Comparison of ENCODE assay signal across 10 cellular contexts in genomic region chr7:75442465-75443111, GRCh38. TPM values are rescaled to one million over a fixed set of nuclear protein-coding genes. Genes with fewer than 3 reads are reported as not detected.
A peak's percentile ranks its signal among the peaks of the same experiment; 100 is the strongest.
DNase-seq lines count a peak whose midpoint lies in the region; ATAC-seq and TF ChIP-seq lines count a peak whose summit lies in the region.
"Not testable (repeated sequence)": the region's sequence is repeated elsewhere in the genome, so short reads cannot be mapped to it uniquely, and the experiment has no call there.
"Had no signal": no experiment of that assay in that cellular context is flagged by ENCODE, and none has a peak within 500 bp of the region (broad histone marks: within the 10 kb centered on the region; RNA-seq: fewer than 3 reads in every experiment).

No MANE protein-coding gene starts in this region.

- in situ Hi-C loops in KBM-7 (cut with MboI; ENCODE audit: low pct_unique_long_range_greater_than_20kb, low sequenced_read_pairs), result not testable (repeated sequence)

- not testable (repeated sequence) for H3K27me3 Mint-ChIP-seq in brain

- H3K4me1 Mint-ChIP-seq in brain, result not testable (repeated sequence)

- H2AFZ ChIP-seq in neuron (ENCODE audit: low read depth, low read length), result not testable (repeated sequence)

- TF ChIP-seq CTCF in brain (conservative IDR thresholded peaks at IDR 0.05); heart right ventricle (IDR thresholded peaks at IDR 0.05): not testable (repeated sequence)

- H3K36me3 ChIP-seq in heart right ventricle, result peaks cover 0 to 37% (median 18%) of the 10 kb centered on the region in 9 donors
- peaks cover 24% of the 10 kb centered on the region for H3K36me3 ChIP-seq in neuron (ENCODE audit: insufficient read depth, low read length)
- not testable (repeated sequence) for H3K36me3 ChIP-seq in urinary bladder (ENCODE audit: insufficient read depth)

- peak overlapping the region; percentile 88 to 97 (median 95) for H3K27ac Mint-ChIP-seq in brain

- DNase-seq in KBM-7 (peak; percentile 42), UCSD-AML1 (lab: John Stamatoyannopoulos, UW; ENCODE audit: unreplicated experiment) (peak; percentile 24), heart right ventricle (peak in 1 of 2 donors; percentile 21)

- peak overlapping the region in 9 of 10 donors; percentile 73 to 91 (median 83) for H3K27ac ChIP-seq in heart right ventricle
- not testable (repeated sequence) for H3K27ac ChIP-seq in urinary bladder (ENCODE audit: low read depth)

- not testable (repeated sequence) for H3K9me3 ChIP-seq in heart right ventricle; neuron (ENCODE audit: low read length)

- H3K4me1 ChIP-seq in heart right ventricle; neuron (ENCODE audit: insufficient read depth, low read length); urinary bladder (ENCODE audit: insufficient read depth): not testable (repeated sequence)

- 0 to 2% methylated on average over 16 to 46 of the region's 76 CpGs for WGBS in heart right ventricle, 2 donors
- WGBS in urinary bladder, result under 1% methylated on average over 45 of the region's 76 CpGs

- H3K9me3 Mint-ChIP-seq in brain, result not testable (repeated sequence)

- H3K4me3 Mint-ChIP-seq in brain, result peak overlapping the region; percentile 90 to 95 (median 93)

- peak overlapping the region; percentile 21 to 70 (median 64) for H3K4me3 ChIP-seq in heart right ventricle
- H3K4me3 ChIP-seq in neuron (ENCODE audit: low read length), result peak overlapping the region; percentile 73
- H3K4me3 ChIP-seq in urinary bladder (ENCODE audit: low read depth, low read length), result peak overlapping the region; percentile 42

- H3K27me3 ChIP-seq in heart right ventricle; neuron (ENCODE audit: insufficient read depth, low read length): not testable (repeated sequence)

- ATAC-seq in GM18517 (IDR thresholded peaks at IDR 0.05; ENCODE audit: unreplicated experiment) (peak; percentile 69), HG02588 (IDR thresholded peaks at IDR 0.05; ENCODE audit: unreplicated experiment) (peak; percentile 88), heart right ventricle (peak; percentile 96 to 99 (median 98))

- H3K36me3 Mint-ChIP-seq in brain, result peaks cover 29% of the 10 kb centered on the region

- intact Hi-C loops in heart right ventricle (cut with DNase I), result not testable (repeated sequence)

RNA-seq across cellular contexts. Expression of gene POM121C, which starts 43.5 kb away (rescaled TPM):
- polyA plus RNA-seq in brain (ENCODE audit: insufficient read depth, low read depth, low replicate concordance), result 47.9 TPM
- 10 to 100 TPM; 22.1 to 30.9 (median 25.9) TPM for total RNA-seq in heart right ventricle
- polyA plus RNA-seq in heart right ventricle, result 10 to 100 TPM in 1 of 2 donors, 1 to 10 TPM in 1; 8.6 to 15.9 TPM
- total RNA-seq in urinary bladder, result 16.3 TPM
- 21.6 TPM for polyA plus RNA-seq in urinary bladder

RNA-seq across cellular contexts. Expression of gene TRIM73, which starts 47.2 kb away (rescaled TPM):
- polyA plus RNA-seq in brain (ENCODE audit: insufficient read depth, low read depth, low replicate concordance) (2.3 TPM), heart right ventricle (1 to 10 TPM; 1.1 to 2.6 TPM), urinary bladder (3.1 TPM)
- total RNA-seq in heart right ventricle (1 to 10 TPM in 8 of 10 donors, under 1 TPM in 2; 0.90 to 2.2 (median 1.2) TPM), urinary bladder (3.8 TPM)

RNA-seq across cellular contexts. Expression of gene SPDYE5, which starts 49.5 kb away (rescaled TPM):
- polyA plus RNA-seq in brain (ENCODE audit: insufficient read depth, low read depth, low replicate concordance) (not detected), heart right ventricle (not detected), urinary bladder (0.06 TPM)
- total RNA-seq in heart right ventricle (under 1 TPM in 2 of 10 donors, not detected in 8; 0.16 to 0.20 TPM), urinary bladder (not detected)
- total RNA-seq: glomerular endothelial cell, temporal lobe had no signal
